1 cellular context compared by ENCODE assay signal in the genomic region with DNA sequence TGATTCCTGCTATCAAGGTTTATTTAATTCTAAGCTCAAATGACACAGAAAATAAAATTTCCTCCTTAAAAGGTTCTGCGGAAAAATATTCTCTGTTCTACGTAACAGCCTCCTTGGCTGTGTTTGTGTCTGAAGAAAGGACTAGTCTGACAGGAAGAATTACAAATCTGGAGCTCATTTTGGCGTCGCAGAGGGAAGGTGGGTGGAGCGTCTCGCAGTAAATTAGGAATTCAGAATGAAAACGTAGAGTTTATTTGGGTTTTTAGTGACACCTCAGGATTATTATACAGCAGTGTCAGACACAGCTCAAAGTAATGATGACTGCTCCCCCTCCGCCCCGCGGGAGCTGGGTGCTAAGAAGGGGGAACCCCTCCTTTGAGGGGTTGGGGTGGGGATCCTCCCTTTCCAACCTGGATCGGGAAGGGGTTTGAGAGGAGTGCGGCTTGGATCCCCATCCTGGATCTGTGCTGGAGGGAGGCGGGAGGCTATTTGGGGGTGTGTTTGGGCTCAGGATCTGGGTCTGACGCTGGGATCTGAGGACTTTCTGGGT.
TF ChIP-seq lines count a peak whose summit lies in the region.

No MANE protein-coding gene starts in this region.

TF ChIP-seq in A549, 52 proteins besides CTCF, POLR2A, EP300 and RAD21 (continued from another document):
- TF ChIP-seq REST (IDR thresholded peaks at IDR 0.05) (no peak), CBX8 (IDR thresholded peaks at IDR 0.05) (no peak)
